In genomic region chr16:67861877-67862276, GRCh38 we compare ENCODE assay signal across 16 cellular contexts. TPM values are rescaled to one million over a fixed set of nuclear protein-coding genes. Genes with fewer than 3 reads are reported as not detected.
DNase-seq lines count a peak whose midpoint lies in the region; ATAC-seq and TF ChIP-seq lines count a peak whose summit lies in the region.
"Had no signal": no experiment of that assay in that cellular context is flagged by ENCODE, and none has a peak within 500 bp of the region (broad histone marks: within the 10 kb centered on the region; RNA-seq: fewer than 3 reads in every experiment).

No MANE protein-coding gene starts in this region.

- no peak for TF ChIP-seq CTCF in coronary artery (IDR thresholded peaks at IDR 0.05)
- no peak for TF ChIP-seq CTCF in progenitor cell of endocrine pancreas (IDR thresholded peaks at IDR 0.05; ENCODE audit: unreplicated experiment)

- no peak for DNase-seq in stimulated activated naive CD8-positive, alpha-beta T cell treated with anti-CD3 and anti-CD28 coated beads, Interleukin-15, amount 100 ng/mL, for 72 hours
- DNase-seq in stimulated activated naive CD8-positive, alpha-beta T cell treated with anti-CD3 and anti-CD28 coated beads, Interleukin-15, Interleukin-2, amounts not matched to agents 100 U/mL and 50 U/mL, for 24 hours = no peak
- DNase-seq in coronary artery (ENCODE audit: low spot score) (no peak), progenitor cell of endocrine pancreas (ENCODE audit: low spot score, unreplicated experiment) (no peak), NAMALWA (ENCODE audit: low spot score) (no peak)
- DNase-seq: activated effector memory CD4-positive, alpha-beta T cell treated with Interleukin-2 at 50 U/mL for 16 hours; AML-193; lower lobe of right lung; NCI-H1105 treated with DMSO at 0.1 percent for 48 hours; NCI-H2171; NCI-H774 had no signal

- no peak overlapping the region for H3K4me3 Mint-ChIP-seq in stimulated activated naive CD8-positive, alpha-beta T cell treated with anti-CD3 and anti-CD28 coated beads, Interleukin-15, amount 100 ng/mL, for 72 hours
- no peak overlapping the region for H3K4me3 Mint-ChIP-seq in progenitor cell of endocrine pancreas (ENCODE audit: low read depth)

- H3K27ac Mint-ChIP-seq in stimulated activated naive CD8-positive, alpha-beta T cell treated with anti-CD3 and anti-CD28 coated beads, Interleukin-15, amount 100 ng/mL, for 72 hours = peak overlapping the region; percentile 28 to 36
- peak overlapping the region; percentile 35 for H3K27ac Mint-ChIP-seq in progenitor cell of endocrine pancreas

- H3K9me3 Mint-ChIP-seq in stimulated activated naive CD8-positive, alpha-beta T cell treated with anti-CD3 and anti-CD28 coated beads, Interleukin-15, amount 100 ng/mL, for 72 hours = no peaks in the 10 kb centered on the region
- H3K9me3 Mint-ChIP-seq in progenitor cell of endocrine pancreas (ENCODE audit: low read depth) = no peaks in the 10 kb centered on the region

- H3K27me3 Mint-ChIP-seq in stimulated activated naive CD8-positive, alpha-beta T cell treated with anti-CD3 and anti-CD28 coated beads, Interleukin-15, amount 100 ng/mL, for 72 hours = no peaks in the 10 kb centered on the region
- H3K27me3 Mint-ChIP-seq in progenitor cell of endocrine pancreas = no peaks in the 10 kb centered on the region

- peaks cover 24% of the 10 kb centered on the region for H3K4me1 Mint-ChIP-seq in stimulated activated naive CD8-positive, alpha-beta T cell treated with anti-CD3 and anti-CD28 coated beads, Interleukin-15, amount 100 ng/mL, for 72 hours
- peaks cover 15% of the 10 kb centered on the region for H3K4me1 Mint-ChIP-seq in progenitor cell of endocrine pancreas (ENCODE audit: low read depth)

- H3K27ac ChIP-seq in coronary artery = peak overlapping the region; percentile 85 to 90
- H3K27ac ChIP-seq: lower lobe of right lung had no signal

- ATAC-seq in stimulated activated naive CD8-positive, alpha-beta T cell treated with anti-CD3 and anti-CD28 coated beads, Interleukin-15, amount 100 ng/mL, for 72 hours = no peak
- no peak for ATAC-seq in stimulated activated naive CD8-positive, alpha-beta T cell treated with anti-CD3 and anti-CD28 coated beads, Interleukin-15, Interleukin-2, amounts not matched to agents 100 U/mL and 50 U/mL, for 24 hours
- ATAC-seq in GM19023 (IDR thresholded peaks at IDR 0.05; ENCODE audit: unreplicated experiment) (no peak), GM21723 (IDR thresholded peaks at IDR 0.05; ENCODE audit: unreplicated experiment) (no peak), HG03045 (IDR thresholded peaks at IDR 0.05; ENCODE audit: unreplicated experiment) (no peak)
- ATAC-seq: K562, lower lobe of right lung had no signal

- H3K4me3 ChIP-seq in coronary artery = no peak overlapping the region
- H3K4me3 ChIP-seq: K562, lower lobe of right lung had no signal

- peaks cover 10% of the 10 kb centered on the region for H3K36me3 Mint-ChIP-seq in progenitor cell of endocrine pancreas (ENCODE audit: insufficient read depth)

RNA-seq across cellular contexts. Expression of gene EDC4, which starts 11.0 kb away (rescaled TPM):
- 96.8 and 110 TPM in 2 replicates for total RNA-seq in progenitor cell of endocrine pancreas

RNA-seq across cellular contexts. Expression of gene CENPT, which starts 14.4 kb away (rescaled TPM):
- 76.2 and 80.6 TPM in 2 replicates for total RNA-seq in progenitor cell of endocrine pancreas

RNA-seq across cellular contexts. Expression of gene NUTF2, which starts 15.1 kb away (rescaled TPM):
- total RNA-seq in progenitor cell of endocrine pancreas = 167 and 177 TPM in 2 replicates

RNA-seq across cellular contexts. Expression of gene THAP11, which starts 19.8 kb away (rescaled TPM):
- total RNA-seq in progenitor cell of endocrine pancreas = 28.6 and 32.0 TPM in 2 replicates

RNA-seq across cellular contexts. Expression of gene NRN1L, which starts 22.8 kb away (rescaled TPM):
- not detected in 2 replicates for total RNA-seq in progenitor cell of endocrine pancreas
- total RNA-seq: bronchial epithelial cell had no signal
